In genomic region chr7:157870644-157871290, GRCh38 we compare ENCODE assay signal across 16 cellular contexts.
DNase-seq lines count a peak whose midpoint lies in the region; ATAC-seq and TF ChIP-seq lines count a peak whose summit lies in the region.
"Had no signal": no experiment of that assay in that cellular context is flagged by ENCODE, and none has a peak within 500 bp of the region (broad histone marks: within the 10 kb centered on the region; RNA-seq: fewer than 3 reads in every experiment).

No MANE protein-coding gene starts in this region.

- no peak overlapping the region for H3K27ac Mint-ChIP-seq in chondrocyte (ENCODE audit: unreplicated experiment)

- no peak for TF ChIP-seq POLR2A in prostate gland (IDR thresholded peaks at IDR 0.05)

- peaks cover 6% of the 10 kb centered on the region for H3K9me3 Mint-ChIP-seq in chondrocyte (ENCODE audit: low read depth)
- H3K9me3 Mint-ChIP-seq: CD8-positive, alpha-beta T cell had no signal

- H3K27ac ChIP-seq in right atrium auricular region (no peak overlapping the region), RWPE2 (ENCODE audit: poor library complexity, severe bottlenecking) (no peak overlapping the region), prostate gland (no peak overlapping the region), dorsolateral prefrontal cortex (no peak overlapping the region)
- H3K27ac ChIP-seq: GM23248 had no signal

- no peak overlapping the region for H3K4me3 Mint-ChIP-seq in chondrocyte (ENCODE audit: unreplicated experiment)

- no peak for ATAC-seq in Right ventricle myocardium superior (ENCODE audit: poor library complexity)
- ATAC-seq in RWPE2 (ENCODE audit: low read depth) = no peak
- no peak for ATAC-seq in HG03175 (IDR thresholded peaks at IDR 0.05; ENCODE audit: unreplicated experiment)
- ATAC-seq: CD8-positive, alpha-beta T cell had no signal

- H3K27me3 ChIP-seq in right atrium auricular region (no peaks in the 10 kb centered on the region), RWPE2 (ENCODE audit: insufficient read depth, poor library complexity, severe bottlenecking) (no peaks in the 10 kb centered on the region), prostate gland (replicated peaks; ENCODE audit: insufficient read depth) (no peaks in the 10 kb centered on the region), dorsolateral prefrontal cortex (peaks cover 0 to 5% (median 0%) of the 10 kb centered on the region in 45 donors)

- H3K27me3 Mint-ChIP-seq in chondrocyte (ENCODE audit: low read depth) = peaks cover 4% of the 10 kb centered on the region

- H3K4me1 ChIP-seq in right atrium auricular region = peaks cover 0 to 9% of the 10 kb centered on the region in 2 donors
- no peaks in the 10 kb centered on the region for H3K4me1 ChIP-seq in RWPE2 (ENCODE audit: insufficient read depth, poor library complexity, severe bottlenecking)
- no peaks in the 10 kb centered on the region for H3K4me1 ChIP-seq in prostate gland (replicated peaks)
- H3K4me1 ChIP-seq: Caco-2 had no signal

- TF ChIP-seq CTCF in right atrium auricular region (IDR thresholded peaks at IDR 0.05) = no peak
- no peak for TF ChIP-seq CTCF in RWPE2 (IDR thresholded peaks at IDR 0.05; ENCODE audit: poor library complexity, severe bottlenecking)
- TF ChIP-seq CTCF in chondrocyte (IDR thresholded peaks at IDR 0.05) = no peak
- TF ChIP-seq CTCF in prostate gland (IDR thresholded peaks at IDR 0.05) = no peak
- no peak for TF ChIP-seq CTCF in dorsolateral prefrontal cortex (IDR thresholded peaks at IDR 0.05 in 54 of 56, conservative IDR thresholded peaks at IDR 0.05 in 2 of 56; ENCODE audit: low read depth in 1 of 56, partially characterized antibody in 56 of 56)

- H3K36me3 Mint-ChIP-seq in chondrocyte (ENCODE audit: low read depth) = no peaks in the 10 kb centered on the region
- H3K36me3 Mint-ChIP-seq: CD8-positive, alpha-beta T cell had no signal

- intact Hi-C loops in Right ventricle myocardium superior (cut with DNase I) (no loop called here), prostate gland (cut with DNase I) (loop anchor here (10.0 kb wide), 1 partner anchor 436 kb away; no protein-coding TSS in a partner anchor), dorsolateral prefrontal cortex (cut with DNase I) (no loop called here)

- no peaks in the 10 kb centered on the region for H3K9me3 ChIP-seq in right atrium auricular region
- no peaks in the 10 kb centered on the region for H3K9me3 ChIP-seq in RWPE2 (ENCODE audit: severe bottlenecking)
- H3K9me3 ChIP-seq in prostate gland = no peaks in the 10 kb centered on the region
- H3K9me3 ChIP-seq: Caco-2 had no signal

- H3K4me1 Mint-ChIP-seq in chondrocyte (ENCODE audit: low read depth) = peaks cover 2% of the 10 kb centered on the region

- no peaks in the 10 kb centered on the region for H3K36me3 ChIP-seq in right atrium auricular region
- no peaks in the 10 kb centered on the region for H3K36me3 ChIP-seq in RWPE2 (ENCODE audit: low read depth)
- H3K36me3 ChIP-seq in prostate gland = no peaks in the 10 kb centered on the region

- WGBS in prostate gland = 55% methylated on average over 11 of the region's 11 CpGs

- DNase-seq in Right ventricle myocardium superior (peak; percentile 30), right atrium auricular region (ENCODE audit: low spot score) (no peak), RWPE2 (ENCODE audit: low spot score) (peak; percentile 32), chondrocyte (ENCODE audit: low spot score) (peak; percentile 66), prostate gland (ENCODE audit: low spot score) (peak; percentile 37), dorsolateral prefrontal cortex (no peak), SHP77 treated with DMSO at 0.1 percent for 48 hours (lab: John Stamatoyannopoulos, UW) (no peak)
- DNase-seq: C1 segment of cervical spinal cord, Caco-2, DMS153, DND-41, GM23248, H7, HCEC 1CT had no signal

- no peak overlapping the region for H3K4me3 ChIP-seq in right atrium auricular region
- H3K4me3 ChIP-seq in RWPE2 (ENCODE audit: severe bottlenecking) = no peak overlapping the region
- no peak overlapping the region for H3K4me3 ChIP-seq in prostate gland
- H3K4me3 ChIP-seq in dorsolateral prefrontal cortex = no peak overlapping the region
- H3K4me3 ChIP-seq: GM23248 had no signal

Comparison
In these comparisons a context has a peak if more than half of its experiments do, and no peak if none do; other contexts are left out.
1. DNase-seq: peak in Right ventricle myocardium superior (single experiment), RWPE2 (single experiment), chondrocyte (single experiment) and prostate gland (single experiment); none in right atrium auricular region (single experiment), dorsolateral prefrontal cortex (0 of 10) and SHP77 treated with DMSO at 0.1 percent for 48 hours (single experiment).